1 cellular context compared by ENCODE assay signal in genomic region chr10:14603539-14604102, GRCh38.
TF ChIP-seq lines count a peak whose summit lies in the region.

No MANE protein-coding gene starts in this region.

TF ChIP-seq in GM12878, 131 proteins besides CTCF, POLR2A, EP300 and RAD21 (continued from another document):
- TF ChIP-seq MLLT1 (IDR thresholded peaks at IDR 0.05) = peak; percentile 15; the same call in 1 of the 2 replicates
- 0 out of 2 replicates have a peak, but pooled peaks have one; percentile 36 for TF ChIP-seq NR2F1 (conservative IDR thresholded peaks at IDR 0.05)
- TF ChIP-seq CEBPZ (IDR thresholded peaks at IDR 0.05; ENCODE audit: low read depth, low read length) = no peak
- TF ChIP-seq SUZ12 (IDR thresholded peaks at IDR 0.05; ENCODE audit: unreplicated experiment) = no peak
- no peak for TF ChIP-seq JUNB (IDR thresholded peaks at IDR 0.05)
- TF ChIP-seq SIN3A (IDR thresholded peaks at IDR 0.05; ENCODE audit: low read depth, low read length) = no peak
- no peak for TF ChIP-seq ZSCAN29 (IDR thresholded peaks at IDR 0.05)
- 0 out of 2 replicates have a peak, but pooled peaks have one; percentile 72 for TF ChIP-seq CHD1 (IDR thresholded peaks at IDR 0.05; ENCODE audit: low read depth, low read length)
- TF ChIP-seq JUND (IDR thresholded peaks at IDR 0.05; ENCODE audit: low read depth, low read length) = no peak
- no peak for TF ChIP-seq FOXK2 (IDR thresholded peaks at IDR 0.05)
- peak; percentile 47; the same call in 1 of the 2 replicates for TF ChIP-seq IKZF1 (conservative IDR thresholded peaks at IDR 0.05)
- no peak for TF ChIP-seq WRNIP1 (IDR thresholded peaks at IDR 0.05; ENCODE audit: borderline replicate concordance, low read depth, low read length)
- TF ChIP-seq TBL1XR1 (IDR thresholded peaks at IDR 0.05; ENCODE audit: low read depth, low read length) = no peak
- TF ChIP-seq GATAD2B (conservative IDR thresholded peaks at IDR 0.05; ENCODE audit: low read depth) = 0 out of 2 replicates have a peak, but pooled peaks have one; percentile 59
- TF ChIP-seq POLR2AphosphoS5 (IDR thresholded peaks at IDR 0.05; ENCODE audit: low read length) = peak; percentile 52
- no peak for TF ChIP-seq EED (IDR thresholded peaks at IDR 0.05; ENCODE audit: low read depth)
- TF ChIP-seq BACH1 (IDR thresholded peaks at IDR 0.05; ENCODE audit: borderline replicate concordance) = peak; percentile 59
- TF ChIP-seq SMAD1 (IDR thresholded peaks at IDR 0.05; ENCODE audit: low read depth, partially characterized antibody) = no peak
- no peak for TF ChIP-seq ZNF274 (IDR thresholded peaks at IDR 0.05; ENCODE audit: insufficient read depth, insufficient read length)
- TF ChIP-seq ZBTB40 (IDR thresholded peaks at IDR 0.05; ENCODE audit: borderline replicate concordance) = no peak
- no peak for TF ChIP-seq EZH2 (IDR thresholded peaks at IDR 0.05; ENCODE audit: borderline replicate concordance, control insufficient read depth, low read depth, low read length)
